1 cellular context compared by ENCODE assay signal in genomic region chr7:107933386-107934013, GRCh38.
TF ChIP-seq lines count a peak whose summit lies in the region.

No MANE protein-coding gene starts in this region.

TF ChIP-seq in K562, 482 proteins besides CTCF, POLR2A, EP300 and RAD21:
- TF ChIP-seq POLR2AphosphoS2 (IDR thresholded peaks at IDR 0.05; ENCODE audit: low read length), result 0 out of 2 replicates have a peak, but pooled peaks have one; percentile 58
- no peak for TF ChIP-seq FOXK2 (conservative IDR thresholded peaks at IDR 0.05 in 1 of 2, IDR thresholded peaks at IDR 0.05 in 1 of 2; ENCODE audit: low read depth in 2 of 2)
- TF ChIP-seq EGR1 (conservative IDR thresholded peaks at IDR 0.05), result peak; percentile 78
- peak; percentile 27 for TF ChIP-seq POLR2B (IDR thresholded peaks at IDR 0.05; ENCODE audit: low read depth, partially characterized antibody)
